1 cellular context compared by ENCODE assay signal in the genomic region with DNA sequence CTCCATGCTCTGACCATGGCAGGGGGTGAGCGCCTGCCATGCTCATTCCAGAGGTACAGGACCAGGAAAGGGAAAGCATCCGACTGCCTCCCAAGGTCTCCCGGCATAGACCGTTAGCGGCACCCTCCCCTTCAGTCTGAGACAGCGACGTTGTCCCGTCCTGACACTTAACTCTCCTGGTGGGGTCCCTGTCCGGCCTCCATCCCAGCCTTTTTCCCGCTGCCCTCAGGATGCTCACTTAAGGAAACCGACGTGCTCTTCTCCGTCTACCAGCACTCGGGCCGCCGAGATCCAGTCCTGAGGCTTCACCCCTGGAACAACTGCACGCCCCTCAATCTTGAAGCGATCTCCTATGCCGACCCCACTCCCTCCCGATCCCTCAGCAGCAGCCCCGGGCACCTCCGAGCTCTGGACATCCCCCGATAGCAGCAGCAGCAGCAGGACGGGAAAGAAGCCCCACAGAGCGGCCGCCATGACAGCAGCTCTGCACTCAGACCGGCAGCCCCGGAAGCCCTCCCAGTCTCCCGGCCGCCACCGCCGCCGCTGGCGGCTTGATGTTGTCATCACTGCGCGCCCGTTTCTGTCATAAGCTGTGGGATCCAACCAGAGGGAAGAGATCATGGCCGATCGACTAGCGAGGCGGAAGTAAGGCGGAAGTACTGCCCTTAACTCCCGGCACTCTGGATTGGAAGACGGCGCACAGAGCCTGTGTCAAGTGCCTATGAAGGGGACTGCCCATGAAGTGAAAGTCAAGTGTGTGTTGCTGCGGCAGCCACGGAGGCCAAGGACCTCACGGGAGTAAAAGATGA.
TF ChIP-seq lines count a peak whose summit lies in the region.

Gene EMC7, minus strand, starts transcription at position 497 of the 809 bp plus-strand sequence. Its CDS starts 23 bp downstream, at position 474.
Gene PGBD4, plus strand, starts transcription at position 718 of the 809 bp plus-strand sequence. CDS start 449 bp downstream, outside the sequence.

TF ChIP-seq in K562, 482 proteins besides CTCF, POLR2A, EP300 and RAD21 (continued from another document and continues in another):
- no peak for TF ChIP-seq ZNF407 (IDR thresholded peaks at IDR 0.05; ENCODE audit: low read depth)
- no peak for TF ChIP-seq POLR2AphosphoS2 (IDR thresholded peaks at IDR 0.05; ENCODE audit: low read length)
- TF ChIP-seq ZNF639 (CRISPR knock-in tag; conservative IDR thresholded peaks at IDR 0.05 in 1 of 2, IDR thresholded peaks at IDR 0.05 in 1 of 2), result peak in 1 of 2 experiments; percentile 90; a peak in 2 of 4 replicates
- no peak for TF ChIP-seq DPF2 (IDR thresholded peaks at IDR 0.05)
- TF ChIP-seq, protein P1, sequence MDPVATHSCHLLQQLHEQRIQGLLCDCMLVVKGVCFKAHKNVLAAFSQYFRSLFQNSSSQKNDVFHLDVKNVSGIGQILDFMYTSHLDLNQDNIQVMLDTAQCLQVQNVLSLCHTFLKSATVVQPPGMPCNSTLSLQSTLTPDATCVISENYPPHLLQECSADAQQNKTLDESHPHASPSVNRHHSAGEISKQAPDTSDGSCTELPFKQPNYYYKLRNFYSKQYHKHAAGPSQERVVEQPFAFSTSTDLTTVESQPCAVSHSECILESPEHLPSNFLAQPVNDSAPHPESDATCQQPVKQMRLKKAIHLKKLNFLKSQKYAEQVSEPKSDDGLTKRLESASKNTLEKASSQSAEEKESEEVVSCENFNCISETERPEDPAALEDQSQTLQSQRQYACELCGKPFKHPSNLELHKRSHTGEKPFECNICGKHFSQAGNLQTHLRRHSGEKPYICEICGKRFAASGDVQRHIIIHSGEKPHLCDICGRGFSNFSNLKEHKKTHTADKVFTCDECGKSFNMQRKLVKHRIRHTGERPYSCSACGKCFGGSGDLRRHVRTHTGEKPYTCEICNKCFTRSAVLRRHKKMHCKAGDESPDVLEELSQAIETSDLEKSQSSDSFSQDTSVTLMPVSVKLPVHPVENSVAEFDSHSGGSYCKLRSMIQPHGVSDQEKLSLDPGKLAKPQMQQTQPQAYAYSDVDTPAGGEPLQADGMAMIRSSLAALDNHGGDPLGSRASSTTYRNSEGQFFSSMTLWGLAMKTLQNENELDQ (CRISPR knock-in tag; IDR thresholded peaks at IDR 0.05; ENCODE audit: borderline replicate concordance), result no peak
- TF ChIP-seq HNRNPLL (IDR thresholded peaks at IDR 0.05; ENCODE audit: low read depth, low read length, poor library complexity, severe bottlenecking), result peak; percentile 76
- TF ChIP-seq HDGF (IDR thresholded peaks at IDR 0.05), result no peak
- TF ChIP-seq BMI1 (IDR thresholded peaks at IDR 0.05; ENCODE audit: low read length), result no peak
- TF ChIP-seq, protein P2, sequence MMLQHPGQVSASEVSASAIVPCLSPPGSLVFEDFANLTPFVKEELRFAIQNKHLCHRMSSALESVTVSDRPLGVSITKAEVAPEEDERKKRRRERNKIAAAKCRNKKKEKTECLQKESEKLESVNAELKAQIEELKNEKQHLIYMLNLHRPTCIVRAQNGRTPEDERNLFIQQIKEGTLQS (IDR thresholded peaks at IDR 0.05), result peak; percentile 41
- TF ChIP-seq, protein P2 (CRISPR knock-in tag; conservative IDR thresholded peaks at IDR 0.05), result no peak
- no peak for TF ChIP-seq ZNF212 (CRISPR knock-in tag; IDR thresholded peaks at IDR 0.05)
- peak; percentile 88 for TF ChIP-seq MBD2 (IDR thresholded peaks at IDR 0.05; ENCODE audit: borderline replicate concordance, low read depth)
- TF ChIP-seq ZMIZ1 (IDR thresholded peaks at IDR 0.05; ENCODE audit: low read depth in 2 of 2, low read length in 2 of 2), result peak in 1 of 2 experiments; percentile 53; a peak in 1 of 4 replicates
- TF ChIP-seq GTF3C2 (IDR thresholded peaks at IDR 0.05; ENCODE audit: borderline replicate concordance, extremely low read depth, insufficient read length), result no peak
- TF ChIP-seq, protein P3, sequence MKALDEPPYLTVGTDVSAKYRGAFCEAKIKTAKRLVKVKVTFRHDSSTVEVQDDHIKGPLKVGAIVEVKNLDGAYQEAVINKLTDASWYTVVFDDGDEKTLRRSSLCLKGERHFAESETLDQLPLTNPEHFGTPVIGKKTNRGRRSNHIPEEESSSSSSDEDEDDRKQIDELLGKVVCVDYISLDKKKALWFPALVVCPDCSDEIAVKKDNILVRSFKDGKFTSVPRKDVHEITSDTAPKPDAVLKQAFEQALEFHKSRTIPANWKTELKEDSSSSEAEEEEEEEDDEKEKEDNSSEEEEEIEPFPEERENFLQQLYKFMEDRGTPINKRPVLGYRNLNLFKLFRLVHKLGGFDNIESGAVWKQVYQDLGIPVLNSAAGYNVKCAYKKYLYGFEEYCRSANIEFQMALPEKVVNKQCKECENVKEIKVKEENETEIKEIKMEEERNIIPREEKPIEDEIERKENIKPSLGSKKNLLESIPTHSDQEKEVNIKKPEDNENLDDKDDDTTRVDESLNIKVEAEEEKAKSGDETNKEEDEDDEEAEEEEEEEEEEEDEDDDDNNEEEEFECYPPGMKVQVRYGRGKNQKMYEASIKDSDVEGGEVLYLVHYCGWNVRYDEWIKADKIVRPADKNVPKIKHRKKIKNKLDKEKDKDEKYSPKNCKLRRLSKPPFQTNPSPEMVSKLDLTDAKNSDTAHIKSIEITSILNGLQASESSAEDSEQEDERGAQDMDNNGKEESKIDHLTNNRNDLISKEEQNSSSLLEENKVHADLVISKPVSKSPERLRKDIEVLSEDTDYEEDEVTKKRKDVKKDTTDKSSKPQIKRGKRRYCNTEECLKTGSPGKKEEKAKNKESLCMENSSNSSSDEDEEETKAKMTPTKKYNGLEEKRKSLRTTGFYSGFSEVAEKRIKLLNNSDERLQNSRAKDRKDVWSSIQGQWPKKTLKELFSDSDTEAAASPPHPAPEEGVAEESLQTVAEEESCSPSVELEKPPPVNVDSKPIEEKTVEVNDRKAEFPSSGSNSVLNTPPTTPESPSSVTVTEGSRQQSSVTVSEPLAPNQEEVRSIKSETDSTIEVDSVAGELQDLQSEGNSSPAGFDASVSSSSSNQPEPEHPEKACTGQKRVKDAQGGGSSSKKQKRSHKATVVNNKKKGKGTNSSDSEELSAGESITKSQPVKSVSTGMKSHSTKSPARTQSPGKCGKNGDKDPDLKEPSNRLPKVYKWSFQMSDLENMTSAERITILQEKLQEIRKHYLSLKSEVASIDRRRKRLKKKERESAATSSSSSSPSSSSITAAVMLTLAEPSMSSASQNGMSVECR (CRISPR knock-in tag; IDR thresholded peaks at IDR 0.05), result peak; percentile 64; the same call in 1 of the 2 replicates
- no peak for TF ChIP-seq SNRNP70 (optimal IDR thresholded peaks at IDR 0.05; ENCODE audit: low read depth, low read length)
- TF ChIP-seq ZNF253 (CRISPR knock-in tag; conservative IDR thresholded peaks at IDR 0.05), result no peak
